In genomic region chr7:27165089-27165654, GRCh38 we compare ENCODE assay signal across 9 cellular contexts. TPM values are rescaled to one million over a fixed set of nuclear protein-coding genes. Genes with fewer than 3 reads are reported as not detected.
DNase-seq lines count a peak whose midpoint lies in the region; ATAC-seq and TF ChIP-seq lines count a peak whose summit lies in the region.
"Had no signal": no experiment of that assay in that cellular context is flagged by ENCODE, and none has a peak within 500 bp of the region (broad histone marks: within the 10 kb centered on the region; RNA-seq: fewer than 3 reads in every experiment).

Gene HOXA9 (minus strand): TSS chr7:27165537. CDS start chr7:27165457, 80 bp downstream.

- TF ChIP-seq POLR2A in GM18951 (IDR thresholded peaks at IDR 0.05; ENCODE audit: extremely low read depth, insufficient read depth, insufficient read length) (peak; percentile 50), gastrocnemius medialis (IDR thresholded peaks at IDR 0.05) (peak; percentile 81 to 86)

- H3K9me3 ChIP-seq in gastrocnemius medialis: no peaks in the 10 kb centered on the region
- H3K9me3 ChIP-seq: pancreas had no signal

- no peak for TF ChIP-seq CTCF in RWPE1 (conservative IDR thresholded peaks at IDR 0.05; ENCODE audit: low read depth)
- TF ChIP-seq CTCF in foreskin fibroblast (IDR thresholded peaks at IDR 0.05; ENCODE audit: low read depth, low read length): no peak
- TF ChIP-seq CTCF in gastrocnemius medialis (IDR thresholded peaks at IDR 0.05 in 4 of 5, conservative IDR thresholded peaks at IDR 0.05 in 1 of 5): peak in 3 of 5 experiments; percentile 19 to 36 (median 34)

- H3K4me3 ChIP-seq in foreskin fibroblast (ENCODE audit: low read depth in 1 of 2, low read length in 2 of 2): peak within 1 kb of the TSS; percentile 59 to 93
- H3K4me3 ChIP-seq in gastrocnemius medialis: peak within 1 kb of the TSS; percentile 62 to 88 (median 77)

- intact Hi-C loops in gastrocnemius medialis (cut with DNase I; ENCODE audit: low total_unique reads): loop anchor here (1.0 to 10.0 kb wide), 5 partner anchors 9 to 1400 kb away; partner anchors contain the start of genes CBX3, HNRNPA2B1, HOXA4 and HOXA7

- POLR2A ChIA-PET in RWPE1 (lab: Yijun Ruan, JAX; ENCODE audit: low non-redundant PET): interaction anchor here (0.5 to 0.7 kb wide), 2 partner anchors 14 to 22 kb away, joined by 3 read pairs; partner anchors contain the start of gene HOXA5

- peaks cover 12 to 48% of the 10 kb centered on the region in 2 donors for H3K4me1 ChIP-seq in gastrocnemius medialis

- no peaks in the 10 kb centered on the region for H3K27me3 ChIP-seq in gastrocnemius medialis

- CTCF ChIA-PET in RWPE1 (lab: Yijun Ruan, JAX): interaction anchor here (0.6 to 1.4 kb wide), 5 partner anchors 14 to 210 kb away, joined by 3 to 5 read pairs (median 3); no protein-coding TSS in a partner anchor

- ATAC-seq in gastrocnemius medialis (peak; percentile 58), GM18867 (IDR thresholded peaks at IDR 0.05; ENCODE audit: unreplicated experiment) (no peak), GM19023 (IDR thresholded peaks at IDR 0.05; ENCODE audit: unreplicated experiment) (no peak)
- ATAC-seq: pancreas had no signal

- DNase-seq in RWPE1 (ENCODE audit: low spot score): peak; percentile 87
- peak; percentile 96 to 98 for DNase-seq in foreskin fibroblast
- peak; percentile 95 to 96 for DNase-seq in gastrocnemius medialis
- no peak for DNase-seq in NCI-H2171 treated with DMSO at 0.1 percent for 48 hours (lab: John Stamatoyannopoulos, UW)
- no peak for DNase-seq in stimulated activated naive CD4-positive, alpha-beta T cell treated with Interleukin-2 at 50 U/mL for 16 hours (lab: John Stamatoyannopoulos, UW)

- peak within 1 kb of the TSS; percentile 96 for H3K27ac ChIP-seq in RWPE1
- peak within 1 kb of the TSS; percentile 90 to 99 (median 95) for H3K27ac ChIP-seq in gastrocnemius medialis
- H3K27ac ChIP-seq: pancreas had no signal

- H3K36me3 ChIP-seq in gastrocnemius medialis: no peaks in the 10 kb centered on the region
- H3K36me3 ChIP-seq: pancreas had no signal

- in situ Hi-C loops in GM18951 (cut with MboI; ENCODE audit: low sequenced_read_pairs, unreplicated experiment): no loop called here
- in situ Hi-C loops in gastrocnemius medialis (cut with MboI; ENCODE audit: low sequenced_read_pairs in 4 of 4): loop anchor here in 2 of 4 donors (5.0 to 25.0 kb wide), 3 partner anchors 953 to 1308 kb away; partner anchors contain the start of genes CBX3 (in 1 of the 2) and HNRNPA2B1 (in 1 of the 2)

RNA-seq across cellular contexts. Expression of gene HOXA9, which starts in this region (rescaled TPM):
- total RNA-seq in gastrocnemius medialis: 10 to 100 TPM; 18.9 to 30.3 (median 19.5) TPM

Comparison
In these comparisons a context has a peak if more than half of its experiments do, and no peak if none do; other contexts are left out.
1. DNase-seq: peak in RWPE1 (single experiment), foreskin fibroblast (2 of 2) and gastrocnemius medialis (2 of 2); none in NCI-H2171 treated with DMSO at 0.1 percent for 48 hours (single experiment) and stimulated activated naive CD4-positive, alpha-beta T cell treated with Interleukin-2 at 50 U/mL for 16 hours (single experiment).
2. CTCF ChIP-seq: peak in gastrocnemius medialis (3 of 5); none in RWPE1 (single experiment) and foreskin fibroblast (single experiment).
3. ATAC-seq: peak in gastrocnemius medialis (2 of 2); none in GM18867 (single experiment) and GM19023 (single experiment).